26 cellular contexts compared by ENCODE assay signal in the genomic region with DNA sequence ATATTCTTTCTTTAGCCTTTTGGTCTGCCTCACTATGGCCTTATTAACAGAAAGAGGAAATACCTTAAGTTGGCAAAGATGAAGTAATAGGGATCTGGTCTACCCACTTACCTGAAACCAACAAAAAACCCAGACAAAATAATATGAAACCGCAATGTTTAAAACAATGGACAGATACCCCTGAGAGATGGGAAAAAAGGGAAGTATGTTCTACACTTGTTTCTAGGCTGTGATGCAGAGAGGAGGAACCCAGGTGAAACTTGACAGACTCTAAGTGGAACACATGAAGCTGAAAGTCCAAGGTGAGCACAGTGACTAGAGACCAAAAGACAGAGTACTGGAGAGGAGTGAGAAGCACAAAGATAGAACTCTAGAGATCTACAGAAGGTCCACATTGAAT.
DNase-seq lines count a peak whose midpoint lies in the region; ATAC-seq, FAIRE-seq and TF ChIP-seq lines count a peak whose summit lies in the region.
"Had no signal": no experiment of that assay in that cellular context is flagged by ENCODE, and none has a peak within 500 bp of the region (broad histone marks: within the 10 kb centered on the region; RNA-seq: fewer than 3 reads in every experiment).

No MANE protein-coding gene starts in this region.

- no peak overlapping the region for H3K4me3 Mint-ChIP-seq in T-cell
- H3K4me3 Mint-ChIP-seq in mesothelial cell of epicardium = no peak overlapping the region
- H3K4me3 Mint-ChIP-seq: activated T-cell treated with anti-CD3 and anti-CD28 coated beads, Interleukin-2, amount 50 U/mL, for 24 hours had no signal

- no peak overlapping the region for H2BK5ac ChIP-seq in H1 (ENCODE audit: low read depth, low read length)

- no peak overlapping the region for H3K4ac ChIP-seq in H1 (replicated peaks; ENCODE audit: insufficient read length, low read depth, low read length)

- ATAC-seq in GM18505 (IDR thresholded peaks at IDR 0.05; ENCODE audit: unreplicated experiment) (peak; percentile 82), GM21447 (IDR thresholded peaks at IDR 0.05; ENCODE audit: unreplicated experiment) (peak; percentile 72), HG03354 (IDR thresholded peaks at IDR 0.05; ENCODE audit: poor library complexity, severe bottlenecking, unreplicated experiment) (peak; percentile 58), T-cell (replicated peaks in 1 of 4) (no peak)

- no peaks in the 10 kb centered on the region for H3K9me3 Mint-ChIP-seq in T-cell
- H3K9me3 Mint-ChIP-seq in mesothelial cell of epicardium = no peaks in the 10 kb centered on the region
- H3K9me3 Mint-ChIP-seq: activated T-cell treated with anti-CD3 and anti-CD28 coated beads, Interleukin-2, amount 50 U/mL, for 24 hours had no signal

- no peak overlapping the region for H2AK5ac ChIP-seq in H1 (ENCODE audit: low read depth, low read length)

- DNase-seq in H1 (ENCODE audit: low read depth in 1 of 2, low spot score in 2 of 2) = no peak
- no peak for DNase-seq in T-cell
- DNase-seq in NCI-H128 (lab: John Stamatoyannopoulos, UW; ENCODE audit: unreplicated experiment) = no peak
- no peak for DNase-seq in stimulated activated CD4-positive, alpha-beta T cell treated with anti-CD3 and anti-CD28 coated beads, Interleukin-2, amount 100 ng/mL, for 24 hours
- DNase-seq in mesothelial cell of epicardium (ENCODE audit: low spot score in 2 of 2, unreplicated experiment in 2 of 2) = no peak
- DNase-seq: ACHN; activated CD4-positive, CD25-positive, alpha-beta regulatory T cell treated with anti-CD3 and anti-CD28 coated beads, Interleukin-2, amount 50 U/mL, for 72 hours; activated naive CD4-positive, alpha-beta T cell; activated T-cell treated with anti-CD3 and anti-CD28 coated beads, Interleukin-2, amount 50 U/mL, for 24 hours; amniotic stem cell; C1 segment of cervical spinal cord; Kasumi-1; kidney glomerular epithelial cell; NCI-H1417; NCI-H2171; NCI-H526 treated with DMSO at 0.1 percent for 48 hours; SHP77 had no signal

- H2BK20ac ChIP-seq in H1 (ENCODE audit: low read length) = no peak overlapping the region

- no peak overlapping the region for H4K5ac ChIP-seq in H1 (ENCODE audit: insufficient read length, low read depth, low read length)

- peaks cover 0 to 9% (median 0%) of the 10 kb centered on the region in 4 experiments; a peak in 2 of 7 replicates for H3K4me1 ChIP-seq in H1 (replicated peaks in 1 of 4; ENCODE audit: control insufficient read depth in 3 of 4, insufficient read depth in 4 of 4, low read length in 3 of 4)
- H3K4me1 ChIP-seq: prostate gland had no signal

- no peak for FAIRE-seq in H1 (lab: Jason Lieb, UNC)
- FAIRE-seq: urothelium cell line had no signal

- H4K91ac ChIP-seq in H1 (replicated peaks; ENCODE audit: insufficient read length, low read length) = no peak overlapping the region

- H3K36me3 Mint-ChIP-seq in T-cell (peaks cover 74% of the 10 kb centered on the region), mesothelial cell of epicardium (peaks cover 46% of the 10 kb centered on the region)

- no peaks in the 10 kb centered on the region for H4K20me1 ChIP-seq in H1 (replicated peaks in 1 of 2; ENCODE audit: control insufficient read depth in 1 of 2, insufficient read depth in 2 of 2, low read length in 2 of 2)

- no peaks in the 10 kb centered on the region for H3K27me3 Mint-ChIP-seq in T-cell
- no peaks in the 10 kb centered on the region for H3K27me3 Mint-ChIP-seq in mesothelial cell of epicardium (ENCODE audit: low read depth)
- H3K27me3 Mint-ChIP-seq: activated T-cell treated with anti-CD3 and anti-CD28 coated beads, Interleukin-2, amount 50 U/mL, for 24 hours had no signal

- no peaks in the 10 kb centered on the region for H3K4me1 Mint-ChIP-seq in T-cell
- H3K4me1 Mint-ChIP-seq in mesothelial cell of epicardium = peaks cover 5% of the 10 kb centered on the region

- no peaks in the 10 kb centered on the region for H3K79me1 ChIP-seq in H1 (ENCODE audit: low read depth, low read length)

- no peak for TF ChIP-seq CTCF in H1 (IDR thresholded peaks at IDR 0.05; ENCODE audit: control extremely low read depth in 1 of 3, insufficient read depth in 1 of 3, low read depth in 1 of 3, low read length in 3 of 3)
- TF ChIP-seq CTCF in mesothelial cell of epicardium (IDR thresholded peaks at IDR 0.05; ENCODE audit: unreplicated experiment) = no peak

- H2BK12ac ChIP-seq in H1 (ENCODE audit: low read depth, low read length) = no peak overlapping the region

- peak overlapping the region; percentile 70 for H3K23ac ChIP-seq in H1 (ENCODE audit: insufficient read length)

- H3K4me2 ChIP-seq in H1 (ENCODE audit: insufficient read depth in 1 of 2, low read depth in 2 of 2, low read length in 2 of 2) = no peak overlapping the region

- no peak overlapping the region for H2BK120ac ChIP-seq in H1 (replicated peaks; ENCODE audit: low read depth, low read length)

- CTCF ChIA-PET in H1 (lab: Charles Lee; ENCODE audit: partially characterized antibody) (no interaction called here), T-cell (lab: Charles Lee) (no interaction called here)

- H3K79me2 ChIP-seq in H1 (ENCODE audit: control insufficient read depth in 1 of 2, insufficient read depth in 2 of 2, low read length in 2 of 2) = no peaks in the 10 kb centered on the region

- H3K27me3 ChIP-seq in H1 (replicated peaks in 1 of 4; ENCODE audit: control insufficient read depth in 3 of 4, extremely low read depth in 1 of 4, insufficient read depth in 3 of 4, low read length in 3 of 4) = no peaks in the 10 kb centered on the region
- H3K27me3 ChIP-seq: neutrophil had no signal

- no peak overlapping the region for H4K8ac ChIP-seq in H1 (ENCODE audit: extremely low read depth, insufficient read depth, low read length)

- 89% methylated on average over 1 of the region's 1 CpG; no CpG with 5 or more reads in 1 of the 2 experiments for WGBS in H1 (ENCODE audit: extremely low coverage in 1 of 2, insufficient coverage in 1 of 2, insufficient read length in 1 of 2, insufficient replicate concordance in 2 of 2, low coverage in 1 of 2, low lambda C conversion rate in 2 of 2, missing lambda C conversion rate in 1 of 2), 2 experiments

- H2AFZ ChIP-seq in H1 (ENCODE audit: low read length) = no peak overlapping the region

- no peak overlapping the region for H2BK15ac ChIP-seq in H1 (ENCODE audit: low read length)

- TF ChIP-seq POLR2A in GM18505 (IDR thresholded peaks at IDR 0.05; ENCODE audit: borderline replicate concordance, extremely low read depth, insufficient read depth, insufficient read length) (no peak), H1 (IDR thresholded peaks at IDR 0.05; ENCODE audit: control extremely low read depth in 1 of 2, low read depth in 2 of 2, low read length in 2 of 2) (no peak)

- H3K23me2 ChIP-seq in H1 (ENCODE audit: low read depth, low read length) = no peaks in the 10 kb centered on the region

- no peak overlapping the region for H3K27ac Mint-ChIP-seq in T-cell
- H3K27ac Mint-ChIP-seq in mesothelial cell of epicardium = no peak overlapping the region
- H3K27ac Mint-ChIP-seq: activated T-cell treated with anti-CD3 and anti-CD28 coated beads, Interleukin-2, amount 50 U/mL, for 24 hours had no signal

- no peak overlapping the region for H3K14ac ChIP-seq in H1 (ENCODE audit: insufficient read length)

- no peaks in the 10 kb centered on the region for H3K36me3 ChIP-seq in H1 (ENCODE audit: control insufficient read depth in 2 of 4, insufficient read depth in 4 of 4, low read length in 3 of 4)
- H3K36me3 ChIP-seq: neutrophil, prostate gland had no signal

- no peak overlapping the region for H3K27ac ChIP-seq in H1 (ENCODE audit: low read depth, low read length)
- H3K27ac ChIP-seq: coronary artery, neutrophil, prostate gland had no signal

- H3K4me3 ChIP-seq in H1 (ENCODE audit: extremely low read depth in 1 of 4, insufficient read depth in 2 of 4, low read depth in 3 of 4, low read length in 4 of 4) = no peak overlapping the region
- H3K4me3 ChIP-seq: coronary artery, HAP-1, lung, prostate gland had no signal

- H3K9ac ChIP-seq in H1 (replicated peaks in 1 of 4; ENCODE audit: extremely low read depth in 1 of 4, low read depth in 3 of 4, low read length in 3 of 4) = no peak overlapping the region

- H3K56ac ChIP-seq in H1 (replicated peaks; ENCODE audit: insufficient read length, low read depth, low read length) = no peak overlapping the region

- no peaks in the 10 kb centered on the region for H3K9me3 ChIP-seq in H1 (ENCODE audit: insufficient read depth in 2 of 2, low read depth in 1 of 2, low read length in 1 of 2)
- H3K9me3 ChIP-seq: HAP-1, neutrophil, prostate gland had no signal

- H3K18ac ChIP-seq in H1 (ENCODE audit: extremely low read depth, low read length) = no peak overlapping the region

- TF ChIP-seq EP300 in H1 (IDR thresholded peaks at IDR 0.05; ENCODE audit: borderline replicate concordance in 1 of 2, low read depth in 2 of 2, low read length in 2 of 2) = no peak

- POLR2A ChIA-PET in H1 (lab: Charles Lee; ENCODE audit: partially characterized antibody) = no interaction called here
- POLR2A ChIA-PET in T-cell (lab: Charles Lee) = no interaction called here

- TF ChIP-seq RAD21 in H1 (IDR thresholded peaks at IDR 0.05 in 1 of 2, conservative IDR thresholded peaks at IDR 0.05 in 1 of 2; ENCODE audit: low read depth in 2 of 2, low read length in 2 of 2) = no peak

TF ChIP-seq in H1, 55 proteins besides CTCF, POLR2A, EP300 and RAD21 (continues in another document):
- TF ChIP-seq, protein P1, sequence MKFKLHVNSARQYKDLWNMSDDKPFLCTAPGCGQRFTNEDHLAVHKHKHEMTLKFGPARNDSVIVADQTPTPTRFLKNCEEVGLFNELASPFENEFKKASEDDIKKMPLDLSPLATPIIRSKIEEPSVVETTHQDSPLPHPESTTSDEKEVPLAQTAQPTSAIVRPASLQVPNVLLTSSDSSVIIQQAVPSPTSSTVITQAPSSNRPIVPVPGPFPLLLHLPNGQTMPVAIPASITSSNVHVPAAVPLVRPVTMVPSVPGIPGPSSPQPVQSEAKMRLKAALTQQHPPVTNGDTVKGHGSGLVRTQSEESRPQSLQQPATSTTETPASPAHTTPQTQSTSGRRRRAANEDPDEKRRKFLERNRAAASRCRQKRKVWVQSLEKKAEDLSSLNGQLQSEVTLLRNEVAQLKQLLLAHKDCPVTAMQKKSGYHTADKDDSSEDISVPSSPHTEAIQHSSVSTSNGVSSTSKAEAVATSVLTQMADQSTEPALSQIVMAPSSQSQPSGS (IDR thresholded peaks at IDR 0.05; ENCODE audit: low read length) = no peak
- TF ChIP-seq CHD2 (IDR thresholded peaks at IDR 0.05; ENCODE audit: low read length) = no peak
- TF ChIP-seq RFX5 (IDR thresholded peaks at IDR 0.05; ENCODE audit: borderline replicate concordance, low read depth, low read length) = no peak
- TF ChIP-seq POLR2AphosphoS5 (IDR thresholded peaks at IDR 0.05; ENCODE audit: low read depth, low read length) = no peak
- TF ChIP-seq KDM4A (IDR thresholded peaks at IDR 0.05; ENCODE audit: low read depth, low read length, severe bottlenecking) = no peak
- no peak for TF ChIP-seq CEBPB (IDR thresholded peaks at IDR 0.05; ENCODE audit: low read depth, low read length)
- TF ChIP-seq JUN (IDR thresholded peaks at IDR 0.05; ENCODE audit: low read depth, low read length) = no peak
- TF ChIP-seq, protein P2, sequence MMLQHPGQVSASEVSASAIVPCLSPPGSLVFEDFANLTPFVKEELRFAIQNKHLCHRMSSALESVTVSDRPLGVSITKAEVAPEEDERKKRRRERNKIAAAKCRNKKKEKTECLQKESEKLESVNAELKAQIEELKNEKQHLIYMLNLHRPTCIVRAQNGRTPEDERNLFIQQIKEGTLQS (IDR thresholded peaks at IDR 0.05; ENCODE audit: insufficient read depth, low read depth, low read length) = no peak

Comparison
In these comparisons a context has a peak if more than half of its experiments do, and no peak if none do; other contexts are left out.
1. ATAC-seq: peak in GM18505 (single experiment), GM21447 (single experiment) and HG03354 (single experiment); none in T-cell (0 of 4).